ENCODE assay signal across 32 cellular contexts in the genomic region with DNA sequence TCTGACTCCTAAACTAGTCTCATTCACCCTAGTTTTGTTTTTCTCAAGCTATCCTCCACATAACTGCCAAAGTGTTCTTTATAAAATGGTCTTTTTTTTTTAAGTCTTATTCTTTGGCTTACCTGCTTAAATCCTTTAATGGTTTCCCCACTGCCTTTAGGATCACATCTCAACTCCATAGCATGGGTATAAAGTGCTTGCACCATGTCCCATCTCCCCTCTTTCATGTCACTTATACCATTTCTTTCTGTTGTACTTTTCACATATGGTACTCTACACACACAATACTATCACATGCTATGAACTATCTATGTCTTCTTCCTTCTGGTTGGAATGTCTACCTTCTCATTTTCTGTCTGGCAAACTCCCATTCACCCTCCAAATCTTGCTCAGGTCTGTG.
"Had no signal": no experiment of that assay in that cellular context is flagged by ENCODE, and none has a peak within 500 bp of the region (broad histone marks: within the 10 kb centered on the region; RNA-seq: fewer than 3 reads in every experiment).

No MANE protein-coding gene starts in this region.

- DNase-seq: activated CD4-positive, alpha-beta memory T cell treated with anti-CD3 and anti-CD28 coated beads, Interleukin-2, amount 10 ng/mL, durations not matched to agents 7 days and 5 days; activated CD4-positive, alpha-beta T cell treated with anti-CD3 and anti-CD28 coated beads for 1 hour; activated CD4-positive, alpha-beta T cell treated with anti-CD3 and anti-CD28 coated beads for 48 hours; activated CD4-positive, CD25-positive, alpha-beta regulatory T cell; activated CD8-positive, alpha-beta memory T cell treated with anti-CD3 and anti-CD28 coated beads for 24 hours; activated CD8-positive, alpha-beta memory T cell treated with anti-CD3 and anti-CD28 coated beads, Interleukin-2, amount 10 ng/mL, durations not matched to agents 7 days and 5 days; activated CD8-positive, alpha-beta memory T cell treated with anti-CD3 and anti-CD28 coated beads, Interleukin-2, amount 50 U/mL, for 48 hours; activated gamma-delta T cell; activated naive CD4-positive, alpha-beta T cell treated with Interleukin-2 at 50 U/mL for 16 hours; activated naive CD8-positive, alpha-beta T cell treated with anti-CD3 and anti-CD28 coated beads, Interleukin-2, amount 10 ng/mL, durations not matched to agents 7 days and 5 days; activated T-cell treated with anti-CD3 and anti-CD28 coated beads, Interleukin-2, amount 50 U/mL, for 1 hour; amygdala; Kasumi-1; KG1; MM.1S; MV-4-11; NCI-H1092; NCI-H1436 treated with DMSO at 0.1 percent for 48 hours; NCI-H1694 treated with DMSO at 0.1 percent for 48 hours; NCI-H2029; NCI-H345; NCI-H524 treated with DMSO at 0.1 percent for 48 hours; SHP77; T-cell; T-helper 2 cell; T-helper 9 cell had no signal

- H3K9me3 Mint-ChIP-seq: activated CD4-positive, alpha-beta memory T cell treated with anti-CD3 and anti-CD28 coated beads, Interleukin-2, amount 10 ng/mL, durations not matched to agents 7 days and 5 days; activated naive CD8-positive, alpha-beta T cell treated with anti-CD3 and anti-CD28 coated beads, Interleukin-2, amount 10 ng/mL, durations not matched to agents 7 days and 5 days; activated T-helper 2 cell treated with anti-CD3 and anti-CD28 coated beads, Interferon-gamma antibody, Interleukin-2, Interleukin-4, amounts not matched to agents 10 μg/mL and 5 μg/mL and 100 μg/mL, durations not matched to agents 14 hours and 24 hours and 36 hours; T-cell had no signal

- H3K9me3 ChIP-seq: ascending aorta had no signal

- H3K27me3 Mint-ChIP-seq: activated CD4-positive, alpha-beta memory T cell treated with anti-CD3 and anti-CD28 coated beads, Interleukin-2, amount 10 ng/mL, durations not matched to agents 7 days and 5 days; activated CD8-positive, alpha-beta memory T cell treated with anti-CD3 and anti-CD28 coated beads, Interleukin-2, amount 10 ng/mL, durations not matched to agents 7 days and 5 days; activated naive CD8-positive, alpha-beta T cell treated with anti-CD3 and anti-CD28 coated beads, Interleukin-2, amount 10 ng/mL, durations not matched to agents 7 days and 5 days; T-cell had no signal

- H3K27me3 ChIP-seq: ascending aorta, cardiac muscle cell had no signal

- H3K27ac Mint-ChIP-seq: activated CD4-positive, alpha-beta memory T cell treated with anti-CD3 and anti-CD28 coated beads, Interleukin-2, amount 10 ng/mL, durations not matched to agents 7 days and 5 days; activated CD8-positive, alpha-beta memory T cell treated with anti-CD3 and anti-CD28 coated beads, Interleukin-2, amount 10 ng/mL, durations not matched to agents 7 days and 5 days; activated naive CD8-positive, alpha-beta T cell treated with anti-CD3 and anti-CD28 coated beads, Interleukin-2, amount 10 ng/mL, durations not matched to agents 7 days and 5 days; activated T-helper 2 cell treated with anti-CD3 and anti-CD28 coated beads, Interferon-gamma antibody, Interleukin-2, Interleukin-4, amounts not matched to agents 10 μg/mL and 5 μg/mL and 100 μg/mL, durations not matched to agents 14 hours and 24 hours and 36 hours; T-cell had no signal

- H3K4me3 ChIP-seq: ascending aorta, cardiac muscle cell had no signal

- ATAC-seq: activated CD8-positive, alpha-beta memory T cell treated with anti-CD3 and anti-CD28 coated beads, Interleukin-2, amount 10 ng/mL, durations not matched to agents 7 days and 5 days; Panc1; SK-N-SH treated with all-trans-retinoic acid at 6 μM for 48 hours; T-cell had no signal

- H3K27ac ChIP-seq: ascending aorta, cardiac muscle cell, VCaP had no signal

- H3K4me3 Mint-ChIP-seq: activated CD4-positive, alpha-beta memory T cell treated with anti-CD3 and anti-CD28 coated beads, Interleukin-2, amount 10 ng/mL, durations not matched to agents 7 days and 5 days; activated CD8-positive, alpha-beta memory T cell treated with anti-CD3 and anti-CD28 coated beads, Interleukin-2, amount 10 ng/mL, durations not matched to agents 7 days and 5 days; activated naive CD8-positive, alpha-beta T cell treated with anti-CD3 and anti-CD28 coated beads, Interleukin-2, amount 10 ng/mL, durations not matched to agents 7 days and 5 days; T-cell had no signal
